ENCODE assay signal across 9 cellular contexts in genomic region chr17:57735707-57736106, GRCh38. TPM values are rescaled to one million over a fixed set of nuclear protein-coding genes. Genes with fewer than 3 reads are reported as not detected.
DNase-seq lines count a peak whose midpoint lies in the region; ATAC-seq, FAIRE-seq and TF ChIP-seq lines count a peak whose summit lies in the region.
"Had no signal": no experiment of that assay in that cellular context is flagged by ENCODE, and none has a peak within 500 bp of the region (broad histone marks: within the 10 kb centered on the region; RNA-seq: fewer than 3 reads in every experiment).

No MANE protein-coding gene starts in this region.

- no peaks in the 10 kb centered on the region for H3K36me3 ChIP-seq in suprapubic skin

- no peaks in the 10 kb centered on the region for H3K9me3 ChIP-seq in suprapubic skin

- FAIRE-seq in RCC 7860 (lab: Jason Lieb, UNC) = no peak

- no peak for TF ChIP-seq POLR2A in suprapubic skin (IDR thresholded peaks at IDR 0.05)

- H3K27me3 ChIP-seq in foreskin keratinocyte = peaks cover 66% of the 10 kb centered on the region
- no peaks in the 10 kb centered on the region for H3K27me3 ChIP-seq in suprapubic skin

- H3K4me3 ChIP-seq in suprapubic skin = no peak overlapping the region

- H3K27ac ChIP-seq in C4-2B (no peak overlapping the region), foreskin keratinocyte (no peak overlapping the region), suprapubic skin (no peak overlapping the region)

- WGBS in suprapubic skin = 81% methylated on average over 6 of the region's 6 CpGs

- no peak for TF ChIP-seq EP300 in suprapubic skin (IDR thresholded peaks at IDR 0.05)

- H3K4me1 ChIP-seq in foreskin keratinocyte (no peaks in the 10 kb centered on the region), suprapubic skin (no peaks in the 10 kb centered on the region)

- peak; percentile 18 for ATAC-seq in GM19324 (IDR thresholded peaks at IDR 0.05; ENCODE audit: low FRiP score, unreplicated experiment)
- peak; percentile 46 for ATAC-seq in foreskin keratinocyte
- no peak for ATAC-seq in GM21390 (IDR thresholded peaks at IDR 0.05; ENCODE audit: unreplicated experiment)
- ATAC-seq in GM18520 (IDR thresholded peaks at IDR 0.05; ENCODE audit: unreplicated experiment) = no peak

- DNase-seq in NCI-H2196 treated with DMSO at 0.1 percent for 48 hours (lab: John Stamatoyannopoulos, UW; ENCODE audit: unreplicated experiment) (peak; percentile 14), foreskin keratinocyte (no peak), RCC 7860 (ENCODE audit: low spot score) (no peak), suprapubic skin (ENCODE audit: low spot score in 2 of 2) (no peak)

- TF ChIP-seq CTCF in C4-2B (conservative IDR thresholded peaks at IDR 0.05) (peak; percentile 69), foreskin keratinocyte (conservative IDR thresholded peaks at IDR 0.05) (peak; percentile 55), suprapubic skin (IDR thresholded peaks at IDR 0.05) (no peak)

RNA-seq across cellular contexts. Expression of gene CCDC182, which starts 9.4 kb away (rescaled TPM):
- total RNA-seq in foreskin keratinocyte (not detected in 2 replicates), suprapubic skin (not detected)
- polyA plus RNA-seq in foreskin keratinocyte = not detected in 2 replicates
- total RNA-seq: LHCN-M2 had no signal

Comparison
In these comparisons a context has a peak if more than half of its experiments do, and no peak if none do; other contexts are left out.
1. CTCF ChIP-seq: peak in C4-2B (single experiment) and foreskin keratinocyte (single experiment); none in suprapubic skin (0 of 2).
2. ATAC-seq: peak in GM19324 (single experiment) and foreskin keratinocyte (single experiment); none in GM21390 (single experiment) and GM18520 (single experiment).